Comparison of ENCODE assay signal across 12 cellular contexts in the genomic region with DNA sequence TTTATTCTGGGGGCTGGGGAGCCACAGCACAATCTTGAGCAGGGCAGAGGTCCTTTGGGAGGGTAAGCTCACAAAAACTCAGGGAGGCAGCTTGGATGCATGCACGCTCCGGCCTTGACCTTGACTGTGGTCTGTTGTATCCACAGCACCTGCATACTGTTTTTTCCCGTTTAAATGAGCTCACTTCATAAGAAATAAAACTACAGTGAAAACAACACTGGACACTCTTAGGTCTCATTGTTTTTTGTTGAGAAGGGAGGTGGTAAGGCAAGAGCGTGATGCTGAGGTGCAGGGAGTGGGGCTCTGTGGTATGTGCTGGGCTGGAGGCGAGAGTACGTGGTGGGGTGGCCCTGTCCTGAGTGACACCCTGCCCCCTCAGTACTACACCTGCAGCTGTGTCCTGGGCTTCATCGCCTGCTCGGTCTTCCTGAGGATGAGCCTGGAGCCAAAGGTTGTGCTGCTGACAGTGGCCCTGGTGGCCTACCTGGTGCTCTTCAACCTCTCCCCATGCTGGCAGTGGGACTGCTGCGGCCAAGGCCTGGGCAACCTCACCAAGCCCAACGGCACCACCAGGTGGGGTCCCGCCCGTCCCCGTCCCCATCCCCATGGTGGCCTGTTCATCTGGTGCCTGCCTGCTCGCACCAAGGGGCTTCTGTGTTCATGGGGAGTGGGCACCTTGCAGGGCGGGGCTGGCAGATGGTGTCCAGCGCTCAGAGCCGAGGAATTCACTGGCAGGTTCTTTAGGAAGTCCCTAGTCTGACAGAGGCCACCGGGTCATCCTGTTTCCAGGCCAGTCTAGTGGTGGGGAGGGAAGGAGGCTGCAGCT. TPM values are rescaled to one million over a fixed set of nuclear protein-coding genes. Genes with fewer than 3 reads are reported as not detected.
DNase-seq lines count a peak whose midpoint lies in the region; ATAC-seq and TF ChIP-seq lines count a peak whose summit lies in the region.
"Had no signal": no experiment of that assay in that cellular context is flagged by ENCODE, and none has a peak within 500 bp of the region (broad histone marks: within the 10 kb centered on the region; RNA-seq: fewer than 3 reads in every experiment).

No MANE protein-coding gene starts in this region.

- H3K27me3 ChIP-seq in H7 (ENCODE audit: control insufficient read depth, insufficient read depth, low read length), result no peaks in the 10 kb centered on the region
- H3K27me3 ChIP-seq: cardiac muscle cell, tibial artery had no signal

- ATAC-seq in central memory CD8-positive, alpha-beta T cell (replicated peaks; ENCODE audit: extremely low read depth, poor library complexity, severe bottlenecking), result no peak
- no peak for ATAC-seq in GM18517 (IDR thresholded peaks at IDR 0.05; ENCODE audit: unreplicated experiment)

- H3K4me1 Mint-ChIP-seq in central memory CD8-positive, alpha-beta T cell, result peaks cover 16% of the 10 kb centered on the region
- H3K4me1 Mint-ChIP-seq in nephron, result no peaks in the 10 kb centered on the region

- H3K4me3 ChIP-seq in H7 (ENCODE audit: insufficient read depth, low read depth, low read length), result no peak overlapping the region
- H3K4me3 ChIP-seq: cardiac muscle cell, tibial artery had no signal

- H3K4me3 Mint-ChIP-seq in central memory CD8-positive, alpha-beta T cell, result peak overlapping the region; percentile 41
- H3K4me3 Mint-ChIP-seq in nephron, result no peak overlapping the region

- no peaks in the 10 kb centered on the region for H3K9me3 Mint-ChIP-seq in central memory CD8-positive, alpha-beta T cell
- H3K9me3 Mint-ChIP-seq in nephron, result no peaks in the 10 kb centered on the region

- H3K27ac Mint-ChIP-seq in central memory CD8-positive, alpha-beta T cell (ENCODE audit: low read depth), result peak overlapping the region; percentile 87
- peak overlapping the region in 2 of 3 experiments; percentile 2 to 76 for H3K27ac Mint-ChIP-seq in nephron
- H3K27ac Mint-ChIP-seq: progenitor cell of endocrine pancreas had no signal

- H3K36me3 Mint-ChIP-seq in central memory CD8-positive, alpha-beta T cell (ENCODE audit: insufficient read depth), result peaks cover 44% of the 10 kb centered on the region
- peaks cover 18% of the 10 kb centered on the region for H3K36me3 Mint-ChIP-seq in nephron (ENCODE audit: low read depth)

- peak; percentile 21 for DNase-seq in DMS 273 (lab: John Stamatoyannopoulos, UW; ENCODE audit: unreplicated experiment)
- DNase-seq in DMS 273 treated with DMSO at 0.1 percent for 48 hours (lab: John Stamatoyannopoulos, UW), result no peak
- DNase-seq in H7, result peak; percentile 70
- no peak for DNase-seq in central memory CD8-positive, alpha-beta T cell (ENCODE audit: low spot score in 2 of 2)
- DNase-seq in NCI-H526 (lab: John Stamatoyannopoulos, UW), result no peak
- no peak for DNase-seq in stimulated activated CD4-positive, alpha-beta T cell treated with anti-CD3 and anti-CD28 coated beads, Interleukin-12 subunit alpha, Interleukin-12 subunit beta, amount 100 ng/mL, for 4 hours
- DNase-seq: NCI-H2081 had no signal

- TF ChIP-seq CTCF in nephron (IDR thresholded peaks at IDR 0.05; ENCODE audit: unreplicated experiment in 3 of 3), result no peak

- no peaks in the 10 kb centered on the region for H3K27me3 Mint-ChIP-seq in central memory CD8-positive, alpha-beta T cell
- H3K27me3 Mint-ChIP-seq in nephron (ENCODE audit: low read depth), result no peaks in the 10 kb centered on the region
- H3K27me3 Mint-ChIP-seq: progenitor cell of endocrine pancreas had no signal

- H3K36me3 ChIP-seq in H7 (replicated peaks; ENCODE audit: control insufficient read depth, insufficient read depth, low read length), result peaks cover 7% of the 10 kb centered on the region
- H3K36me3 ChIP-seq: cardiac muscle cell had no signal

RNA-seq across cellular contexts. Expression of gene ADCY7, which starts 44.2 kb away (rescaled TPM):
- 2.2 and 2.5 TPM in 2 replicates for total RNA-seq in H7 (2014; rRNA removed; shearing (Covaris generic))

RNA-seq across cellular contexts. Expression of gene BRD7, which starts 58.3 kb away (rescaled TPM):
- total RNA-seq in H7 (2014; rRNA removed; shearing (Covaris generic)), result 86.5 and 121 TPM in 2 replicates

Comparison
In these comparisons a context has a peak if more than half of its experiments do, and no peak if none do; other contexts are left out.
1. DNase-seq: peak in DMS 273 (single experiment) and H7 (single experiment); none in DMS 273 treated with DMSO at 0.1 percent for 48 hours (single experiment), central memory CD8-positive, alpha-beta T cell (0 of 2), NCI-H526 (0 of 2) and stimulated activated CD4-positive, alpha-beta T cell treated with anti-CD3 and anti-CD28 coated beads, Interleukin-12 subunit alpha, Interleukin-12 subunit beta, amount 100 ng/mL, for 4 hours (single experiment).